37 cellular contexts compared by ENCODE assay signal in genomic region chr17:35187481-35187880, GRCh38. TPM values are rescaled to one million over a fixed set of nuclear protein-coding genes. Genes with fewer than 3 reads are reported as not detected.
"Had no signal": no experiment of that assay in that cellular context is flagged by ENCODE, and none has a peak within 500 bp of the region (broad histone marks: within the 10 kb centered on the region; RNA-seq: fewer than 3 reads in every experiment).

No MANE protein-coding gene starts in this region.

- H3K27ac Mint-ChIP-seq: mesothelial cell of epicardium; naive B cell; stimulated activated memory B cell treated with anti-CD40 and anti-IgM and Interleukin-4, amounts not matched to agents 10 μg/mL and 1 μg/mL and 100 μg/mL, for 72 hours had no signal

- H3K4me1 Mint-ChIP-seq: mesothelial cell of epicardium, naive B cell, neural crest cell had no signal

- DNase-seq: activated CD4-positive, CD25-positive, alpha-beta regulatory T cell treated with anti-CD3 and anti-CD28 coated beads, Interleukin-2, amount 50 U/mL, for 72 hours; activated naive CD4-positive, alpha-beta T cell; activated T-cell treated with anti-CD3 and anti-CD28 coated beads for 4 hours; activated T-cell treated with anti-CD3 and anti-CD28 coated beads, Interleukin-2, amount 50 U/mL, for 72 hours; amniotic stem cell; brain microvascular endothelial cell; caudate nucleus; cortex of kidney; heart left ventricle; hypothalamus; immature natural killer cell; kidney; left colon; naive B cell; nucleus accumbens; stimulated activated CD4-positive, alpha-beta T cell treated with anti-CD3 and anti-CD28 coated beads, Interleukin-1b, Interleukin-23, amount 100 ng/mL, for 48 hours; stimulated activated CD4-positive, alpha-beta T cell treated with anti-CD3 and anti-CD28 coated beads, Interleukin-4, amount 100 ng/mL, for 4 hours; stimulated activated CD8-positive, alpha-beta memory T cell treated with anti-CD3 and anti-CD28 coated beads, Interleukin-4, amount 100 ng/mL, for 48 hours; substantia nigra; SW 1271; upper lobe of left lung; WERI-Rb-1 had no signal

- H3K9ac ChIP-seq: parathyroid adenoma had no signal

- H3K36me3 Mint-ChIP-seq: mesothelial cell of epicardium; naive B cell; stimulated activated memory B cell treated with anti-CD40 and anti-IgM and Interleukin-4, amounts not matched to agents 10 μg/mL and 1 μg/mL and 100 μg/mL, for 72 hours had no signal

- H3K79me2 ChIP-seq: parathyroid adenoma had no signal

- H3K4me1 ChIP-seq: esophagus muscularis mucosa, parathyroid adenoma, right atrium auricular region had no signal

- H3K4me3 ChIP-seq: esophagus muscularis mucosa, heart left ventricle, right atrium auricular region, smooth muscle cell, upper lobe of left lung had no signal

- H2AFZ ChIP-seq: parathyroid adenoma had no signal

- H3K27me3 ChIP-seq: brain microvascular endothelial cell, heart left ventricle, right atrium auricular region, upper lobe of left lung had no signal

- H3K4me2 ChIP-seq: smooth muscle cell had no signal

- H3K9me3 ChIP-seq: esophagus muscularis mucosa, heart left ventricle, right atrium auricular region, upper lobe of left lung had no signal

- ATAC-seq: foreskin keratinocyte; heart left ventricle; stimulated activated memory B cell treated with anti-CD40 and anti-IgM and Interleukin-4, amounts not matched to agents 10 μg/mL and 1 μg/mL and 100 μg/mL, for 72 hours had no signal

- H3K4me3 Mint-ChIP-seq: immature natural killer cell; mesothelial cell of epicardium; naive B cell; neural crest cell; stimulated activated memory B cell treated with anti-CD40 and anti-IgM and Interleukin-4, amounts not matched to agents 10 μg/mL and 1 μg/mL and 100 μg/mL, for 72 hours had no signal

- H3K27me3 Mint-ChIP-seq: activated CD4-positive, alpha-beta T cell treated with anti-CD3 and anti-CD28 coated beads, Interleukin-2, amount 10 ng/mL, durations not matched to agents 24 days and 14 days; stimulated activated naive CD8-positive, alpha-beta T cell treated with anti-CD3 and anti-CD28 coated beads, Interleukin-15, amount 100 ng/mL, for 72 hours had no signal

- H3K36me3 ChIP-seq: brain microvascular endothelial cell, upper lobe of left lung, WERI-Rb-1 had no signal

- H3K9me3 Mint-ChIP-seq: activated CD4-positive, alpha-beta T cell treated with anti-CD3 and anti-CD28 coated beads, Interleukin-2, amount 10 ng/mL, durations not matched to agents 24 days and 14 days; activated T-cell treated with anti-CD3 and anti-CD28 coated beads, Interleukin-2, amount 50 U/mL, for 72 hours; immature natural killer cell; mesothelial cell of epicardium; naive B cell; stimulated activated memory B cell treated with anti-CD40 and anti-IgM and Interleukin-4, amounts not matched to agents 10 μg/mL and 1 μg/mL and 100 μg/mL, for 72 hours; stimulated activated naive CD8-positive, alpha-beta T cell treated with anti-CD3 and anti-CD28 coated beads, Interleukin-15, amount 100 ng/mL, for 72 hours had no signal

- H3K27ac ChIP-seq: brain microvascular endothelial cell, esophagus muscularis mucosa, foreskin keratinocyte, heart left ventricle, parathyroid adenoma, right atrium auricular region, upper lobe of left lung, WERI-Rb-1 had no signal

RNA-seq across cellular contexts. Expression of gene SLC35G3, which starts 6.7 kb away (rescaled TPM):
- total RNA-seq: activated CD4-positive, alpha-beta T cell treated with anti-CD3 and anti-CD28 coated beads, Interleukin-2, amount 10 ng/mL, durations not matched to agents 24 days and 14 days; activated T-cell treated with anti-CD3 and anti-CD28 coated beads, Interleukin-2, amount 50 U/mL, for 72 hours; astrocyte; chondrocyte; endothelial cell of umbilical vein; esophagus muscularis mucosa; foreskin keratinocyte; heart left ventricle; kidney; left colon; liver; mesothelial cell of epicardium; neural crest cell; pulmonary artery endothelial cell; right atrium auricular region; smooth muscle cell; upper lobe of left lung had no signal
- polyA plus RNA-seq: endothelial cell of umbilical vein, foreskin keratinocyte, heart left ventricle, immature natural killer cell, liver, smooth muscle cell had no signal

RNA-seq across cellular contexts. Expression of gene UNC45B, which starts 39.9 kb away (rescaled TPM):
- total RNA-seq: activated CD4-positive, alpha-beta T cell treated with anti-CD3 and anti-CD28 coated beads, Interleukin-2, amount 10 ng/mL, durations not matched to agents 24 days and 14 days; chondrocyte; endothelial cell of umbilical vein; foreskin keratinocyte; left colon; mesothelial cell of epicardium; neural crest cell; pulmonary artery endothelial cell; smooth muscle cell had no signal
- polyA plus RNA-seq: endothelial cell of umbilical vein, foreskin keratinocyte, smooth muscle cell had no signal
